39 cellular contexts compared by ENCODE assay signal in genomic region chr4:22857411-22857810, GRCh38.
"Had no signal": no experiment of that assay in that cellular context is flagged by ENCODE, and none has a peak within 500 bp of the region (broad histone marks: within the 10 kb centered on the region; RNA-seq: fewer than 3 reads in every experiment).

No MANE protein-coding gene starts in this region.

- H3K4me1 ChIP-seq: adrenal gland, ascending aorta, body of pancreas, breast epithelium had no signal

- H3K36me3 ChIP-seq: adrenal gland, ascending aorta, brain microvascular endothelial cell, breast epithelium, cardiac muscle cell had no signal

- H3K27ac Mint-ChIP-seq: activated naive CD4-positive, alpha-beta T cell treated with anti-CD3 and anti-CD28 coated beads for 36 hours; activated naive CD4-positive, alpha-beta T cell treated with anti-CD3 and anti-CD28 coated beads, Interleukin-2, amount 10 ng/mL, durations not matched to agents 7 days and 5 days; activated naive CD4-positive, alpha-beta T cell treated with anti-CD3 and anti-CD28 coated beads, Interleukin-2, amount 50 U/mL, for 24 hours; activated naive CD4-positive, alpha-beta T cell treated with anti-CD3 and anti-CD28 coated beads, Interleukin-2, amount 50 U/mL, for 72 hours; activated naive CD8-positive, alpha-beta T cell; activated naive CD8-positive, alpha-beta T cell treated with anti-CD3 and anti-CD28 coated beads for 36 hours; activated naive CD8-positive, alpha-beta T cell treated with anti-CD3 and anti-CD28 coated beads, Interleukin-2, amount 10 ng/mL, durations not matched to agents 7 days and 5 days; activated naive CD8-positive, alpha-beta T cell treated with anti-CD3 and anti-CD28 coated beads, Interleukin-2, amount 50 U/mL, for 24 hours; activated T-cell treated with anti-CD3 and anti-CD28 coated beads, Interleukin-2, amount 50 U/mL, for 24 hours; activated T-cell treated with anti-CD3 and anti-CD28 coated beads, Interleukin-2, amount 50 U/mL, for 72 hours; activated T-helper 1 cell treated with anti-CD3 and anti-CD28 coated beads, Interleukin-12 subunit alpha, Interleukin-12 subunit beta, Interleukin-2, Interleukin-4 antibody, amounts not matched to agents 30 ng/mL and 10 ng/mL and 1 ng/mL, durations not matched to agents 14 hours and 24 hours and 36 hours; activated T-helper 17 cell treated with anti-CD3 and anti-CD28 coated beads, Interleukin-2, amount 50 U/mL, for 72 hours; activated T-helper 2 cell treated with anti-CD3 and anti-CD28 coated beads, Interferon-gamma antibody, Interleukin-2, Interleukin-4, amounts not matched to agents 10 μg/mL and 5 μg/mL and 100 μg/mL, durations not matched to agents 14 hours and 24 hours and 36 hours; brain had no signal

- FAIRE-seq: astrocyte, bronchial epithelial cell had no signal

- H3K9me3 Mint-ChIP-seq: activated naive CD4-positive, alpha-beta T cell treated with anti-CD3 and anti-CD28 coated beads for 36 hours; activated naive CD4-positive, alpha-beta T cell treated with anti-CD3 and anti-CD28 coated beads, Interleukin-2, amount 10 ng/mL, durations not matched to agents 7 days and 5 days; activated naive CD4-positive, alpha-beta T cell treated with anti-CD3 and anti-CD28 coated beads, Interleukin-2, amount 50 U/mL, for 24 hours; activated naive CD8-positive, alpha-beta T cell treated with anti-CD3 and anti-CD28 coated beads for 36 hours; activated naive CD8-positive, alpha-beta T cell treated with anti-CD3 and anti-CD28 coated beads, Interleukin-2, amount 10 ng/mL, durations not matched to agents 7 days and 5 days; activated naive CD8-positive, alpha-beta T cell treated with anti-CD3 and anti-CD28 coated beads, Interleukin-2, amount 50 U/mL, for 24 hours; activated T-cell treated with anti-CD3 and anti-CD28 coated beads, Interleukin-2, amount 50 U/mL, for 24 hours; activated T-cell treated with anti-CD3 and anti-CD28 coated beads, Interleukin-2, amount 50 U/mL, for 4 hours; activated T-helper 1 cell treated with anti-CD3 and anti-CD28 coated beads, Interleukin-12 subunit alpha, Interleukin-12 subunit beta, Interleukin-2, Interleukin-4 antibody, amounts not matched to agents 30 ng/mL and 10 ng/mL and 1 ng/mL, durations not matched to agents 14 hours and 24 hours and 36 hours; activated T-helper 2 cell treated with anti-CD3 and anti-CD28 coated beads, Interferon-gamma antibody, Interleukin-2, Interleukin-4, amounts not matched to agents 10 μg/mL and 5 μg/mL and 100 μg/mL, durations not matched to agents 14 hours and 24 hours and 36 hours had no signal

- H3K27me3 ChIP-seq: adrenal gland, ascending aorta, body of pancreas, brain microvascular endothelial cell, breast epithelium, cardiac muscle cell had no signal

- H3K27ac ChIP-seq: adrenal gland, ascending aorta, body of pancreas, brain microvascular endothelial cell, breast epithelium, cardiac muscle cell had no signal

- H3K9me3 ChIP-seq: adrenal gland, ascending aorta, body of pancreas, breast epithelium had no signal

- ATAC-seq: activated naive CD4-positive, alpha-beta T cell treated with anti-CD3 and anti-CD28 coated beads, Interleukin-2, amount 50 U/mL, for 72 hours; activated naive CD8-positive, alpha-beta T cell treated with anti-CD3 and anti-CD28 coated beads, Interleukin-2, amount 50 U/mL, for 24 hours; activated T-cell treated with anti-CD3 and anti-CD28 coated beads, Interleukin-2, amount 50 U/mL, for 4 hours; activated T-cell treated with anti-CD3 and anti-CD28 coated beads, Interleukin-2, amount 50 U/mL, for 72 hours; activated T-helper 17 cell treated with anti-CD3 and anti-CD28 coated beads, Interleukin-2, amount 50 U/mL, for 72 hours; body of pancreas had no signal

- H3K36me3 Mint-ChIP-seq: activated naive CD4-positive, alpha-beta T cell treated with anti-CD3 and anti-CD28 coated beads, Interleukin-2, amount 10 ng/mL, durations not matched to agents 7 days and 5 days; activated naive CD4-positive, alpha-beta T cell treated with anti-CD3 and anti-CD28 coated beads, Interleukin-2, amount 50 U/mL, for 24 hours; activated naive CD4-positive, alpha-beta T cell treated with anti-CD3 and anti-CD28 coated beads, Interleukin-2, amount 50 U/mL, for 72 hours; activated naive CD8-positive, alpha-beta T cell; activated naive CD8-positive, alpha-beta T cell treated with anti-CD3 and anti-CD28 coated beads for 36 hours; activated naive CD8-positive, alpha-beta T cell treated with anti-CD3 and anti-CD28 coated beads, Interleukin-2, amount 10 ng/mL, durations not matched to agents 7 days and 5 days; brain had no signal

- H3K4me3 ChIP-seq: adrenal gland, ascending aorta, body of pancreas, breast epithelium, cardiac muscle cell had no signal

- DNase-seq: activated effector memory CD4-positive, alpha-beta T cell treated with anti-CD3 and anti-CD28 coated beads, Interleukin-2, amount 50 U/mL, for 16 hours; activated effector memory CD4-positive, alpha-beta T cell treated with Interleukin-2 at 50 U/mL for 16 hours; activated gamma-delta T cell; activated gamma-delta T cell treated with Interleukin-2 at 50 U/mL for 16 hours; activated naive CD4-positive, alpha-beta T cell; activated naive CD4-positive, alpha-beta T cell treated with anti-CD3 and anti-CD28 coated beads for 36 hours; activated naive CD4-positive, alpha-beta T cell treated with anti-CD3 and anti-CD28 coated beads, Interleukin-2, amount 10 ng/mL, durations not matched to agents 7 days and 5 days; activated naive CD4-positive, alpha-beta T cell treated with anti-CD3 and anti-CD28 coated beads, Interleukin-2, amount 50 U/mL, for 16 hours; activated naive CD4-positive, alpha-beta T cell treated with Interleukin-2 at 50 U/mL for 16 hours; activated naive CD8-positive, alpha-beta T cell treated with anti-CD3 and anti-CD28 coated beads for 36 hours; activated naive CD8-positive, alpha-beta T cell treated with anti-CD3 and anti-CD28 coated beads, Interleukin-2, amount 10 ng/mL, durations not matched to agents 7 days and 5 days; activated naive CD8-positive, alpha-beta T cell treated with anti-CD3 and anti-CD28 coated beads, Interleukin-2, amount 50 U/mL, for 24 hours; activated T-cell treated with anti-CD3 and anti-CD28 coated beads, Interleukin-2, amount 50 U/mL, for 24 hours; activated T-cell treated with anti-CD3 and anti-CD28 coated beads, Interleukin-2, amount 50 U/mL, for 4 hours; activated T-cell treated with anti-CD3 and anti-CD28 coated beads, Interleukin-2, amount 50 U/mL, for 48 hours; activated T-cell treated with anti-CD3 and anti-CD28 coated beads, Interleukin-2, amount 50 U/mL, for 72 hours; adrenal gland; amniotic stem cell; amygdala; anterior cingulate cortex; aorta; body of pancreas; brain microvascular endothelial cell; caudate nucleus; central memory CD4-positive, alpha-beta T cell; cerebellar nuclear complex had no signal

- H3K4me1 Mint-ChIP-seq: activated naive CD4-positive, alpha-beta T cell treated with anti-CD3 and anti-CD28 coated beads, Interleukin-2, amount 10 ng/mL, durations not matched to agents 7 days and 5 days; activated naive CD4-positive, alpha-beta T cell treated with anti-CD3 and anti-CD28 coated beads, Interleukin-2, amount 50 U/mL, for 24 hours; activated naive CD8-positive, alpha-beta T cell treated with anti-CD3 and anti-CD28 coated beads for 36 hours; activated naive CD8-positive, alpha-beta T cell treated with anti-CD3 and anti-CD28 coated beads, Interleukin-2, amount 10 ng/mL, durations not matched to agents 7 days and 5 days; activated naive CD8-positive, alpha-beta T cell treated with anti-CD3 and anti-CD28 coated beads, Interleukin-2, amount 50 U/mL, for 24 hours; activated T-helper 17 cell treated with anti-CD3 and anti-CD28 coated beads, Interleukin-2, amount 50 U/mL, for 72 hours; brain; central memory CD8-positive, alpha-beta T cell had no signal

- H3K27me3 Mint-ChIP-seq: activated naive CD4-positive, alpha-beta T cell treated with anti-CD3 and anti-CD28 coated beads, Interleukin-2, amount 10 ng/mL, durations not matched to agents 7 days and 5 days; activated naive CD8-positive, alpha-beta T cell; activated naive CD8-positive, alpha-beta T cell treated with anti-CD3 and anti-CD28 coated beads, Interleukin-2, amount 50 U/mL, for 24 hours; activated T-cell treated with anti-CD3 and anti-CD28 coated beads, Interleukin-2, amount 50 U/mL, for 24 hours; activated T-helper 17 cell treated with anti-CD3 and anti-CD28 coated beads, Interleukin-2, amount 50 U/mL, for 72 hours; central memory CD8-positive, alpha-beta T cell had no signal

- H3K4me3 Mint-ChIP-seq: activated naive CD4-positive, alpha-beta T cell treated with anti-CD3 and anti-CD28 coated beads for 36 hours; activated naive CD4-positive, alpha-beta T cell treated with anti-CD3 and anti-CD28 coated beads, Interleukin-2, amount 10 ng/mL, durations not matched to agents 7 days and 5 days; activated naive CD4-positive, alpha-beta T cell treated with anti-CD3 and anti-CD28 coated beads, Interleukin-2, amount 50 U/mL, for 24 hours; activated naive CD8-positive, alpha-beta T cell; activated naive CD8-positive, alpha-beta T cell treated with anti-CD3 and anti-CD28 coated beads for 36 hours; activated naive CD8-positive, alpha-beta T cell treated with anti-CD3 and anti-CD28 coated beads, Interleukin-2, amount 10 ng/mL, durations not matched to agents 7 days and 5 days; activated naive CD8-positive, alpha-beta T cell treated with anti-CD3 and anti-CD28 coated beads, Interleukin-2, amount 50 U/mL, for 24 hours; activated T-cell treated with anti-CD3 and anti-CD28 coated beads, Interleukin-2, amount 50 U/mL, for 24 hours; activated T-cell treated with anti-CD3 and anti-CD28 coated beads, Interleukin-2, amount 50 U/mL, for 4 hours; activated T-cell treated with anti-CD3 and anti-CD28 coated beads, Interleukin-2, amount 50 U/mL, for 72 hours; activated T-helper 1 cell treated with anti-CD3 and anti-CD28 coated beads, Interleukin-12 subunit alpha, Interleukin-12 subunit beta, Interleukin-2, Interleukin-4 antibody, amounts not matched to agents 30 ng/mL and 10 ng/mL and 1 ng/mL, durations not matched to agents 14 hours and 24 hours and 36 hours; activated T-helper 17 cell treated with anti-CD3 and anti-CD28 coated beads, Interleukin-2, amount 50 U/mL, for 72 hours; brain; central memory CD8-positive, alpha-beta T cell had no signal
